ENCODE assay signal across 31 cellular contexts in genomic region chr1:190849346-190849745, GRCh38.
"Had no signal": no experiment of that assay in that cellular context is flagged by ENCODE, and none has a peak within 500 bp of the region (broad histone marks: within the 10 kb centered on the region; RNA-seq: fewer than 3 reads in every experiment).

No MANE protein-coding gene starts in this region.

- H3K4me3 Mint-ChIP-seq: activated CD4-positive, alpha-beta memory T cell treated with anti-CD3 and anti-CD28 coated beads for 36 hours; activated CD4-positive, alpha-beta T cell treated with anti-CD3 and anti-CD28 coated beads, Interleukin-2, amount 10 ng/mL, durations not matched to agents 24 days and 14 days; activated naive CD4-positive, alpha-beta T cell treated with anti-CD3 and anti-CD28 coated beads, Interleukin-2, amount 10 ng/mL, durations not matched to agents 7 days and 5 days; activated naive CD8-positive, alpha-beta T cell treated with anti-CD3 and anti-CD28 coated beads, Interleukin-2, amount 10 ng/mL, durations not matched to agents 7 days and 5 days; natural killer cell treated with Interleukin-12 subunit alpha and Interleukin-12 subunit beta and Interleukin-15 and Interleukin-18, amount 100 ng/mL, for 72 hours had no signal

- H3K4me1 ChIP-seq: ascending aorta, gastrocnemius medialis, left ventricle myocardium inferior, prostate gland, tibial nerve had no signal

- H3K36me3 Mint-ChIP-seq: activated CD4-positive, alpha-beta memory T cell treated with anti-CD3 and anti-CD28 coated beads for 36 hours; activated naive CD4-positive, alpha-beta T cell treated with anti-CD3 and anti-CD28 coated beads, Interleukin-2, amount 10 ng/mL, durations not matched to agents 7 days and 5 days; activated naive CD8-positive, alpha-beta T cell treated with anti-CD3 and anti-CD28 coated beads, Interleukin-2, amount 10 ng/mL, durations not matched to agents 7 days and 5 days; natural killer cell treated with Interleukin-12 subunit alpha and Interleukin-12 subunit beta and Interleukin-15 and Interleukin-18, amount 100 ng/mL, for 72 hours had no signal

- H3K9me3 Mint-ChIP-seq: activated CD4-positive, alpha-beta T cell treated with anti-CD3 and anti-CD28 coated beads, Interleukin-2, amount 10 ng/mL, durations not matched to agents 24 days and 14 days had no signal

- H3K36me3 ChIP-seq: ascending aorta, brain microvascular endothelial cell, gastrocnemius medialis, left ventricle myocardium inferior, ovary, prostate gland, tibial nerve had no signal

- H3K4me3 ChIP-seq: ascending aorta, coronary artery, gastrocnemius medialis, left ventricle myocardium inferior, lung, mucosa of descending colon, ovary, prostate gland, tibial nerve had no signal

- ATAC-seq: gastrocnemius medialis; mucosa of descending colon; natural killer cell treated with Interleukin-12 subunit alpha and Interleukin-12 subunit beta and Interleukin-15 and Interleukin-18, amount 100 ng/mL, for 72 hours had no signal

- H3K9me3 ChIP-seq: ascending aorta, gastrocnemius medialis, left ventricle myocardium inferior, mucosa of descending colon, ovary, prostate gland, tibial nerve had no signal

- H3K27me3 Mint-ChIP-seq: activated CD4-positive, alpha-beta memory T cell treated with anti-CD3 and anti-CD28 coated beads for 36 hours; activated CD4-positive, alpha-beta T cell treated with anti-CD3 and anti-CD28 coated beads, Interleukin-2, amount 10 ng/mL, durations not matched to agents 24 days and 14 days; activated naive CD4-positive, alpha-beta T cell treated with anti-CD3 and anti-CD28 coated beads, Interleukin-2, amount 10 ng/mL, durations not matched to agents 7 days and 5 days; activated naive CD8-positive, alpha-beta T cell treated with anti-CD3 and anti-CD28 coated beads, Interleukin-2, amount 10 ng/mL, durations not matched to agents 7 days and 5 days; natural killer cell treated with Interleukin-12 subunit alpha and Interleukin-12 subunit beta and Interleukin-15 and Interleukin-18, amount 100 ng/mL, for 72 hours had no signal

- H3K27ac Mint-ChIP-seq: activated CD4-positive, alpha-beta memory T cell treated with anti-CD3 and anti-CD28 coated beads for 36 hours; activated CD4-positive, alpha-beta T cell treated with anti-CD3 and anti-CD28 coated beads, Interleukin-2, amount 10 ng/mL, durations not matched to agents 24 days and 14 days; activated naive CD4-positive, alpha-beta T cell treated with anti-CD3 and anti-CD28 coated beads, Interleukin-2, amount 10 ng/mL, durations not matched to agents 7 days and 5 days; activated naive CD8-positive, alpha-beta T cell treated with anti-CD3 and anti-CD28 coated beads, Interleukin-2, amount 10 ng/mL, durations not matched to agents 7 days and 5 days; natural killer cell treated with Interleukin-12 subunit alpha and Interleukin-12 subunit beta and Interleukin-15 and Interleukin-18, amount 100 ng/mL, for 72 hours had no signal

- FAIRE-seq: TTC549 had no signal

- H3K4me1 Mint-ChIP-seq: activated CD4-positive, alpha-beta T cell treated with anti-CD3 and anti-CD28 coated beads, Interleukin-2, amount 10 ng/mL, durations not matched to agents 24 days and 14 days; activated naive CD4-positive, alpha-beta T cell treated with anti-CD3 and anti-CD28 coated beads, Interleukin-2, amount 10 ng/mL, durations not matched to agents 7 days and 5 days; activated naive CD8-positive, alpha-beta T cell treated with anti-CD3 and anti-CD28 coated beads, Interleukin-2, amount 10 ng/mL, durations not matched to agents 7 days and 5 days had no signal

- DNase-seq: activated CD4-positive, alpha-beta memory T cell treated with anti-CD3 and anti-CD28 coated beads for 36 hours; activated CD4-positive, alpha-beta T cell treated with anti-CD3 and anti-CD28 coated beads, Interleukin-2, amount 10 ng/mL, durations not matched to agents 24 days and 14 days; activated CD4-positive, CD25-positive, alpha-beta regulatory T cell treated with anti-CD3 and anti-CD28 coated beads, Interleukin-2, amount 50 U/mL, for 72 hours; activated CD8-positive, alpha-beta memory T cell treated with anti-CD3 and anti-CD28 coated beads, Interleukin-2, amount 50 U/mL, for 4 hours; activated gamma-delta T cell; activated naive CD4-positive, alpha-beta T cell treated with anti-CD3 and anti-CD28 coated beads, Interleukin-2, amount 10 ng/mL, durations not matched to agents 7 days and 5 days; activated naive CD8-positive, alpha-beta T cell treated with anti-CD3 and anti-CD28 coated beads, Interleukin-2, amount 10 ng/mL, durations not matched to agents 7 days and 5 days; activated T-cell treated with anti-CD3 and anti-CD28 coated beads, Interleukin-2, amount 50 U/mL, for 1 hour; brain microvascular endothelial cell; dorsolateral prefrontal cortex; effector memory CD4-positive, alpha-beta T cell; erythroblast; gastrocnemius medialis; glutamatergic neuron; islet precursor cell; left ventricle myocardium inferior; mucosa of descending colon; ovary; retina; stimulated activated CD4-positive, alpha-beta T cell treated with anti-CD3 and anti-CD28 coated beads, Interleukin-15, amount 100 ng/mL, for 24 hours; stimulated activated CD4-positive, alpha-beta T cell treated with anti-CD3 and anti-CD28 coated beads, Interleukin-2, amount 100 ng/mL, for 24 hours; stimulated activated naive CD4-positive, alpha-beta T cell; T-helper 9 cell had no signal

- H3K27me3 ChIP-seq: ascending aorta, brain microvascular endothelial cell, dorsolateral prefrontal cortex, gastrocnemius medialis, ovary, tibial nerve had no signal

- H3K27ac ChIP-seq: ascending aorta, brain microvascular endothelial cell, coronary artery, dorsolateral prefrontal cortex, gastrocnemius medialis, left ventricle myocardium inferior, ovary, prostate gland, tibial nerve, VCaP had no signal
